ENCODE assay signal across 12 cellular contexts in genomic region chr1:8438449-8438848, GRCh38.
A peak's percentile ranks its signal among the peaks of the same experiment; 100 is the strongest.
DNase-seq lines count a peak whose midpoint lies in the region; ATAC-seq and TF ChIP-seq lines count a peak whose summit lies in the region.
"Had no signal": no experiment of that assay in that cellular context is flagged by ENCODE, and none has a peak within 500 bp of the region (broad histone marks: within the 10 kb centered on the region; RNA-seq: fewer than 3 reads in every experiment).

No MANE protein-coding gene starts in this region.

- no peak overlapping the region for H2AFZ ChIP-seq in mesenchymal stem cell (ENCODE audit: low read depth, low read length)

- no peak overlapping the region for H3K18ac ChIP-seq in mesenchymal stem cell (ENCODE audit: low read depth in 1 of 2, low read length in 2 of 2)

- 94% methylated on average over 3 of the region's 5 CpGs for WGBS in mesenchymal stem cell

- in situ Hi-C loops in brain microvascular endothelial cell (cut with HindIII; ENCODE audit: low pct_ligation_motif_present, low sequenced_read_pairs) = no loop called here

- no peak overlapping the region for H2BK15ac ChIP-seq in mesenchymal stem cell (ENCODE audit: low read depth, poor library complexity, severe bottlenecking)

- H3K36me3 ChIP-seq in brain microvascular endothelial cell (replicated peaks) = no peaks in the 10 kb centered on the region
- H3K36me3 ChIP-seq in mesenchymal stem cell (ENCODE audit: control insufficient read depth in 1 of 2, insufficient read depth in 2 of 2, low read depth in 1 of 2, low read length in 2 of 2) = peaks cover 0 to 3% of the 10 kb centered on the region in 2 experiments
- H3K36me3 ChIP-seq: Peyer's patch had no signal

- no peak overlapping the region for H4K8ac ChIP-seq in mesenchymal stem cell (ENCODE audit: low read length)

- H3K27ac Mint-ChIP-seq in IgD-negative memory B cell = peak overlapping the region; percentile 57 to 89 (median 80)
- peak overlapping the region; percentile 22 for H3K27ac Mint-ChIP-seq in stimulated activated memory B cell treated with anti-CD40 and anti-IgM and Interleukin-4, amounts not matched to agents 10 μg/mL and 1 μg/mL and 100 μg/mL, for 72 hours
- H3K27ac Mint-ChIP-seq: activated CD4-positive, alpha-beta T cell treated with anti-CD3 and anti-CD28 coated beads for 36 hours had no signal

- no peak overlapping the region for H4K91ac ChIP-seq in mesenchymal stem cell (ENCODE audit: low read length)

- no peak overlapping the region for H3K23ac ChIP-seq in mesenchymal stem cell (ENCODE audit: low read length in 2 of 2)

- peaks cover 39% of the 10 kb centered on the region for H3K79me1 ChIP-seq in mesenchymal stem cell (replicated peaks; ENCODE audit: low read length, poor library complexity, severe bottlenecking)

- no peak overlapping the region for H3K4me2 ChIP-seq in mesenchymal stem cell (ENCODE audit: low read length, poor library complexity, severe bottlenecking)

- no peak overlapping the region for H3K4me3 Mint-ChIP-seq in IgD-negative memory B cell
- no peak overlapping the region for H3K4me3 Mint-ChIP-seq in stimulated activated memory B cell treated with anti-CD40 and anti-IgM and Interleukin-4, amounts not matched to agents 10 μg/mL and 1 μg/mL and 100 μg/mL, for 72 hours
- H3K4me3 Mint-ChIP-seq: activated CD4-positive, alpha-beta T cell treated with anti-CD3 and anti-CD28 coated beads for 36 hours had no signal

- H3K27me3 Mint-ChIP-seq in IgD-negative memory B cell = no peaks in the 10 kb centered on the region
- no peaks in the 10 kb centered on the region for H3K27me3 Mint-ChIP-seq in stimulated activated memory B cell treated with anti-CD40 and anti-IgM and Interleukin-4, amounts not matched to agents 10 μg/mL and 1 μg/mL and 100 μg/mL, for 72 hours
- H3K27me3 Mint-ChIP-seq: activated CD4-positive, alpha-beta T cell treated with anti-CD3 and anti-CD28 coated beads for 36 hours had no signal

- H3K9ac ChIP-seq in mesenchymal stem cell (ENCODE audit: low read length) = peak overlapping the region; percentile 85

- H3K4me3 ChIP-seq in brain microvascular endothelial cell (ENCODE audit: low read depth, low read length) = no peak overlapping the region
- H3K4me3 ChIP-seq in mesenchymal stem cell (ENCODE audit: insufficient read depth in 1 of 2, low read depth in 1 of 2, low read length in 2 of 2) = no peak overlapping the region
- H3K4me3 ChIP-seq: Peyer's patch had no signal

- peaks cover 27 to 38% (median 35%) of the 10 kb centered on the region in 3 donors for H3K4me1 Mint-ChIP-seq in IgD-negative memory B cell
- peaks cover 33% of the 10 kb centered on the region for H3K4me1 Mint-ChIP-seq in stimulated activated memory B cell treated with anti-CD40 and anti-IgM and Interleukin-4, amounts not matched to agents 10 μg/mL and 1 μg/mL and 100 μg/mL, for 72 hours

- H3K27me3 ChIP-seq in brain microvascular endothelial cell (replicated peaks) (no peaks in the 10 kb centered on the region), mesenchymal stem cell (ENCODE audit: control insufficient read depth in 1 of 2, insufficient read depth in 1 of 2, low read length in 2 of 2) (no peaks in the 10 kb centered on the region)
- H3K27me3 ChIP-seq: Peyer's patch had no signal

- no peak overlapping the region for H3K14ac ChIP-seq in mesenchymal stem cell (ENCODE audit: low read length in 2 of 2)

- H3K36me3 Mint-ChIP-seq in IgD-negative memory B cell = peaks cover 9% of the 10 kb centered on the region
- H3K36me3 Mint-ChIP-seq in stimulated activated memory B cell treated with anti-CD40 and anti-IgM and Interleukin-4, amounts not matched to agents 10 μg/mL and 1 μg/mL and 100 μg/mL, for 72 hours = peaks cover 9% of the 10 kb centered on the region

- no peak overlapping the region for H2BK5ac ChIP-seq in mesenchymal stem cell (ENCODE audit: low read depth, low read length, poor library complexity, severe bottlenecking)

- no peak overlapping the region for H2BK120ac ChIP-seq in mesenchymal stem cell (ENCODE audit: low read depth, low read length)

- H3K9me3 ChIP-seq in mesenchymal stem cell (ENCODE audit: control insufficient read depth, low read length) = no peaks in the 10 kb centered on the region
- H3K9me3 ChIP-seq: Peyer's patch had no signal

- H3K4me1 ChIP-seq in mesenchymal stem cell (ENCODE audit: control insufficient read depth, insufficient read depth, low read depth, low read length) = peaks cover 2% of the 10 kb centered on the region

- DNase-seq in brain microvascular endothelial cell (no peak), mesenchymal stem cell (no peak), mesenteric fat pad (ENCODE audit: low spot score) (no peak)
- DNase-seq: activated CD4-positive, alpha-beta T cell treated with anti-CD3 and anti-CD28 coated beads for 36 hours; activated effector memory CD4-positive, alpha-beta T cell treated with anti-CD3 and anti-CD28 coated beads, Interleukin-2, amount 50 U/mL, for 16 hours; stimulated activated CD4-positive, alpha-beta T cell treated with anti-CD3 and anti-CD28 coated beads, Interleukin-2, amount 100 ng/mL, for 48 hours had no signal

- no peak for ATAC-seq in stimulated activated memory B cell treated with anti-CD40 and anti-IgM and Interleukin-4, amounts not matched to agents 10 μg/mL and 1 μg/mL and 100 μg/mL, for 72 hours
- ATAC-seq in HG03097 (IDR thresholded peaks at IDR 0.05; ENCODE audit: low FRiP score, unreplicated experiment) (no peak), GM19463 (IDR thresholded peaks at IDR 0.05; ENCODE audit: unreplicated experiment) (no peak), GM18870 (IDR thresholded peaks at IDR 0.05; ENCODE audit: unreplicated experiment) (no peak)
- ATAC-seq: activated CD4-positive, alpha-beta T cell treated with anti-CD3 and anti-CD28 coated beads for 36 hours had no signal

- H3K9me3 Mint-ChIP-seq in IgD-negative memory B cell = peaks cover 0 to 4% (median 2%) of the 10 kb centered on the region in 3 donors
- H3K9me3 Mint-ChIP-seq in stimulated activated memory B cell treated with anti-CD40 and anti-IgM and Interleukin-4, amounts not matched to agents 10 μg/mL and 1 μg/mL and 100 μg/mL, for 72 hours = no peaks in the 10 kb centered on the region

- H3K27ac ChIP-seq in brain microvascular endothelial cell (peak overlapping the region; percentile 82), mesenchymal stem cell (ENCODE audit: low read length, poor library complexity, severe bottlenecking) (no peak overlapping the region)

- H3K4ac ChIP-seq in mesenchymal stem cell (ENCODE audit: low read depth in 1 of 2, low read length in 2 of 2) = no peak overlapping the region

- no peak overlapping the region for H2AK5ac ChIP-seq in mesenchymal stem cell (ENCODE audit: low read length, severe bottlenecking)

- no peak overlapping the region for H2BK12ac ChIP-seq in mesenchymal stem cell (ENCODE audit: low read length in 2 of 2)

- TF ChIP-seq CTCF in brain microvascular endothelial cell (IDR thresholded peaks at IDR 0.05; ENCODE audit: low read depth, low read length, missing control alignments) = no peak
